Comparison of ENCODE assay signal across 34 cellular contexts in genomic region chr14:90559811-90560492, GRCh38.
DNase-seq lines count a peak whose midpoint lies in the region; ATAC-seq, FAIRE-seq and TF ChIP-seq lines count a peak whose summit lies in the region.
"Had no signal": no experiment of that assay in that cellular context is flagged by ENCODE, and none has a peak within 500 bp of the region (broad histone marks: within the 10 kb centered on the region; RNA-seq: fewer than 3 reads in every experiment).

No MANE protein-coding gene starts in this region.

- CTCF ChIA-PET in K562 (lab: Yijun Ruan, JAX; ENCODE audit: low intra/inter-chr PET ratio): no interaction called here

- H3K4me3 Mint-ChIP-seq in neural progenitor cell: no peak overlapping the region
- H3K4me3 Mint-ChIP-seq: activated CD8-positive, alpha-beta T cell treated with anti-CD3 and anti-CD28 coated beads for 36 hours; activated naive CD4-positive, alpha-beta T cell treated with anti-CD3 and anti-CD28 coated beads for 36 hours; activated T-helper 1 cell treated with anti-CD3 and anti-CD28 coated beads, Interleukin-12 subunit alpha, Interleukin-12 subunit beta, Interleukin-2, Interleukin-4 antibody, amounts not matched to agents 30 ng/mL and 10 ng/mL and 1 ng/mL, durations not matched to agents 14 hours and 24 hours and 36 hours; immature natural killer cell; nephron progenitor cell had no signal

- H3K27ac ChIP-seq in right atrium auricular region: no peak overlapping the region
- H3K27ac ChIP-seq in K562 (ENCODE audit: extremely low read depth, low read depth, low read length): no peak overlapping the region
- no peak overlapping the region for H3K27ac ChIP-seq in neural progenitor cell
- H3K27ac ChIP-seq: brain microvascular endothelial cell, C4-2B, epithelial cell of prostate, parathyroid adenoma, Peyer's patch, upper lobe of right lung had no signal

- peaks cover 0 to 12% of the 10 kb centered on the region in 2 donors for H3K4me1 ChIP-seq in right atrium auricular region
- H3K4me1 ChIP-seq in K562 (replicated peaks in 1 of 2; ENCODE audit: control insufficient read depth in 2 of 2, insufficient read depth in 2 of 2, low read length in 2 of 2): peaks cover 19 to 34% of the 10 kb centered on the region in 2 experiments; a peak in 4 of 5 replicates
- peaks cover 24% of the 10 kb centered on the region for H3K4me1 ChIP-seq in neural progenitor cell

- H3K27me3 ChIP-seq in right atrium auricular region (no peaks in the 10 kb centered on the region), K562 (ENCODE audit: control insufficient read depth in 2 of 2, insufficient read depth in 2 of 2, low read length in 2 of 2) (no peaks in the 10 kb centered on the region), neural progenitor cell (no peaks in the 10 kb centered on the region)
- H3K27me3 ChIP-seq: brain microvascular endothelial cell, MG63, Peyer's patch, upper lobe of right lung had no signal

- H3K79me2 ChIP-seq in K562 (ENCODE audit: control insufficient read depth, insufficient read depth, low read length): no peaks in the 10 kb centered on the region
- no peaks in the 10 kb centered on the region for H3K79me2 ChIP-seq in neural progenitor cell (ENCODE audit: low read depth)
- H3K79me2 ChIP-seq: parathyroid adenoma had no signal

- no peak for TF ChIP-seq EP300 in K562 (IDR thresholded peaks at IDR 0.05; ENCODE audit: low read length)

- H3K36me3 Mint-ChIP-seq in neural progenitor cell: no peaks in the 10 kb centered on the region
- H3K36me3 Mint-ChIP-seq: immature natural killer cell had no signal

- TF ChIP-seq POLR2A in K562 (conservative IDR thresholded peaks at IDR 0.05): no peak

- H3K36me3 ChIP-seq in right atrium auricular region: peaks cover 11% of the 10 kb centered on the region
- no peaks in the 10 kb centered on the region for H3K36me3 ChIP-seq in K562 (ENCODE audit: control insufficient read depth, insufficient read depth, low read length)
- no peaks in the 10 kb centered on the region for H3K36me3 ChIP-seq in neural progenitor cell
- H3K36me3 ChIP-seq: brain microvascular endothelial cell, MG63, Peyer's patch, upper lobe of right lung had no signal

- H3K9ac ChIP-seq in K562 (ENCODE audit: insufficient read depth in 1 of 2, low read depth in 2 of 2, low read length in 2 of 2) (no peak overlapping the region), neural progenitor cell (no peak overlapping the region)
- H3K9ac ChIP-seq: parathyroid adenoma had no signal

- H3K9me3 ChIP-seq in right atrium auricular region (no peaks in the 10 kb centered on the region), K562 (replicated peaks; ENCODE audit: control insufficient read depth, insufficient read depth, low read depth, low read length) (no peaks in the 10 kb centered on the region), neural progenitor cell (ENCODE audit: low read depth) (no peaks in the 10 kb centered on the region)
- H3K9me3 ChIP-seq: Caco-2, MG63, Peyer's patch, upper lobe of right lung had no signal

- peaks cover 4% of the 10 kb centered on the region for H3K27me3 Mint-ChIP-seq in neural progenitor cell (ENCODE audit: insufficient read depth, low read depth)
- H3K27me3 Mint-ChIP-seq: activated CD8-positive, alpha-beta T cell treated with anti-CD3 and anti-CD28 coated beads for 36 hours had no signal

- FAIRE-seq in K562 (lab: Jason Lieb, UNC): no peak
- FAIRE-seq: colon had no signal

- no peak overlapping the region for H3K4me3 ChIP-seq in right atrium auricular region
- no peak overlapping the region for H3K4me3 ChIP-seq in LNCaP clone FGC (ENCODE audit: low read depth, low read length)
- no peak overlapping the region for H3K4me3 ChIP-seq in K562
- H3K4me3 ChIP-seq in neural progenitor cell: no peak overlapping the region
- H3K4me3 ChIP-seq: MG63, Peyer's patch, smooth muscle cell, upper lobe of right lung had no signal

- H3K4me2 ChIP-seq in K562 (ENCODE audit: insufficient read depth, low read length) (no peak overlapping the region), neural progenitor cell (no peak overlapping the region)
- H3K4me2 ChIP-seq: smooth muscle cell had no signal

- no peak for TF ChIP-seq CTCF in right atrium auricular region (IDR thresholded peaks at IDR 0.05)
- no peak for TF ChIP-seq CTCF in LNCaP clone FGC (IDR thresholded peaks at IDR 0.05; ENCODE audit: control insufficient read depth, extremely low read depth, insufficient read depth)
- TF ChIP-seq CTCF in K562 (IDR thresholded peaks at IDR 0.05 in 2 of 3, conservative IDR thresholded peaks at IDR 0.05 in 1 of 3; ENCODE audit: insufficient read depth in 2 of 3, low read depth in 1 of 3, low read length in 3 of 3): no peak
- TF ChIP-seq CTCF in neural progenitor cell (IDR thresholded peaks at IDR 0.05): no peak

- H3F3A ChIP-seq in neural progenitor cell (ENCODE audit: low read depth): no peaks in the 10 kb centered on the region

- POLR2A ChIA-PET in K562 (lab: Yijun Ruan, JAX): interaction anchor here (0.7 kb wide), 1 partner anchor 10 kb away, joined by 3 read pairs; no protein-coding TSS in a partner anchor

- peaks cover 38% of the 10 kb centered on the region for H3K4me1 Mint-ChIP-seq in neural progenitor cell
- H3K4me1 Mint-ChIP-seq: immature natural killer cell had no signal

- H2AFZ ChIP-seq in K562 (ENCODE audit: low read depth, low read length) (no peak overlapping the region), neural progenitor cell (replicated peaks) (no peak overlapping the region)
- H2AFZ ChIP-seq: parathyroid adenoma had no signal

- ATAC-seq in Right ventricle myocardium superior (ENCODE audit: poor library complexity): no peak
- ATAC-seq in K562: no peak
- no peak for ATAC-seq in GM18909 (IDR thresholded peaks at IDR 0.05; ENCODE audit: poor library complexity, unreplicated experiment)
- no peak for ATAC-seq in activated CD4-positive, CD25-positive, alpha-beta regulatory T cell treated with anti-CD3 and anti-CD28 coated beads, Interleukin-2, amount 50 U/mL, for 24 hours
- ATAC-seq: activated CD8-positive, alpha-beta T cell treated with anti-CD3 and anti-CD28 coated beads for 36 hours; left colon; upper lobe of right lung had no signal

- in situ Hi-C loops in K562 (cut with MboI): no loop called here

- peaks cover 2% of the 10 kb centered on the region for H3K9me1 ChIP-seq in K562 (ENCODE audit: control insufficient read depth, insufficient read depth, low read length)

- peak overlapping the region; percentile 85 for H3K27ac Mint-ChIP-seq in neural progenitor cell
- H3K27ac Mint-ChIP-seq: activated CD8-positive, alpha-beta T cell treated with anti-CD3 and anti-CD28 coated beads for 36 hours; activated naive CD4-positive, alpha-beta T cell treated with anti-CD3 and anti-CD28 coated beads for 36 hours; activated T-helper 1 cell treated with anti-CD3 and anti-CD28 coated beads, Interleukin-12 subunit alpha, Interleukin-12 subunit beta, Interleukin-2, Interleukin-4 antibody, amounts not matched to agents 30 ng/mL and 10 ng/mL and 1 ng/mL, durations not matched to agents 14 hours and 24 hours and 36 hours; immature natural killer cell; nephron progenitor cell had no signal

- intact Hi-C loops in Right ventricle myocardium superior (cut with DNase I): no loop called here
- intact Hi-C loops in K562 (cut with micrococcal nuclease): no loop called here

- TF ChIP-seq RAD21 in K562 (CRISPR knock-in tag; conservative IDR thresholded peaks at IDR 0.05 in 1 of 2, IDR thresholded peaks at IDR 0.05 in 1 of 2): no peak

- no TSS peak for BruUV-seq in K562 (replicated peaks; lab: Mats Ljungman, UMichigan)

- no peaks in the 10 kb centered on the region for H3K9me3 Mint-ChIP-seq in neural progenitor cell
- H3K9me3 Mint-ChIP-seq: activated CD8-positive, alpha-beta T cell treated with anti-CD3 and anti-CD28 coated beads for 36 hours; activated naive CD4-positive, alpha-beta T cell treated with anti-CD3 and anti-CD28 coated beads for 36 hours; activated T-helper 1 cell treated with anti-CD3 and anti-CD28 coated beads, Interleukin-12 subunit alpha, Interleukin-12 subunit beta, Interleukin-2, Interleukin-4 antibody, amounts not matched to agents 30 ng/mL and 10 ng/mL and 1 ng/mL, durations not matched to agents 14 hours and 24 hours and 36 hours; immature natural killer cell; nephron progenitor cell had no signal

- H4K20me1 ChIP-seq in K562 (replicated peaks; ENCODE audit: control insufficient read depth, insufficient read depth, low read length) (no peaks in the 10 kb centered on the region), neural progenitor cell (ENCODE audit: low read depth) (no peaks in the 10 kb centered on the region)

- peak; percentile 15 for DNase-seq in Right ventricle myocardium superior
- DNase-seq in right atrium auricular region (ENCODE audit: low spot score): no peak
- peak; percentile 27 for DNase-seq in LNCaP clone FGC (ENCODE audit: low read depth)
- DNase-seq in K562 (ENCODE audit: extremely low read depth in 1 of 4, low spot score in 3 of 4): peak in 2 of 4 experiments; percentile 20 to 23
- DNase-seq in neural progenitor cell (ENCODE audit: low spot score): no peak
- DNase-seq in NCI-H1694 (lab: John Stamatoyannopoulos, UW): no peak
- DNase-seq: activated CD8-positive, alpha-beta memory T cell treated with anti-CD3 and anti-CD28 coated beads, Interleukin-2, amount 50 U/mL, for 48 hours; activated CD8-positive, alpha-beta T cell treated with anti-CD3 and anti-CD28 coated beads for 36 hours; activated naive CD4-positive, alpha-beta T cell treated with anti-CD3 and anti-CD28 coated beads for 36 hours; brain microvascular endothelial cell; Caco-2; DND-41; effector memory CD4-positive, alpha-beta T cell; GOT3; immature natural killer cell; KBM-7; left colon; mammary epithelial cell; MG63; NCI-H1105 treated with DMSO at 0.1 percent for 48 hours; NCI-H526 treated with DMSO at 0.1 percent for 48 hours; nephron progenitor cell; Peyer's patch; SIG-M5; stimulated activated naive CD4-positive, alpha-beta T cell; upper lobe of right lung had no signal

- WGBS in K562 (ENCODE audit: insufficient coverage, low coverage, missing lambda C conversion rate): 62% methylated on average over 13 of the region's 16 CpGs

TF ChIP-seq in K562, 482 proteins besides CTCF, POLR2A, EP300 and RAD21:
- TF ChIP-seq, protein P1, sequence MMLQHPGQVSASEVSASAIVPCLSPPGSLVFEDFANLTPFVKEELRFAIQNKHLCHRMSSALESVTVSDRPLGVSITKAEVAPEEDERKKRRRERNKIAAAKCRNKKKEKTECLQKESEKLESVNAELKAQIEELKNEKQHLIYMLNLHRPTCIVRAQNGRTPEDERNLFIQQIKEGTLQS (IDR thresholded peaks at IDR 0.05): 0 out of 2 replicates have a peak, but pooled peaks have one; percentile 31
- TF ChIP-seq, protein P1 (CRISPR knock-in tag; conservative IDR thresholded peaks at IDR 0.05): no peak
- no peak for TF ChIP-seq MYBL2 (IDR thresholded peaks at IDR 0.05; ENCODE audit: low read depth)
- TF ChIP-seq MYBL2 (CRISPR knock-in tag; IDR thresholded peaks at IDR 0.05; ENCODE audit: borderline replicate concordance): no peak
- TF ChIP-seq HMGN3 (IDR thresholded peaks at IDR 0.05; ENCODE audit: borderline replicate concordance, extremely low read depth, insufficient read length, low read depth, low read length): no peak

Comparison
In these comparisons a context has a peak if more than half of its experiments do, and no peak if none do; other contexts are left out.
1. DNase-seq: peak in Right ventricle myocardium superior (single experiment) and LNCaP clone FGC (single experiment); none in right atrium auricular region (single experiment), neural progenitor cell (single experiment) and NCI-H1694 (single experiment).